Comparison of ENCODE assay signal across 35 cellular contexts in genomic region chr4:46219872-46220271, GRCh38.
"Had no signal": no experiment of that assay in that cellular context is flagged by ENCODE, and none has a peak within 500 bp of the region (broad histone marks: within the 10 kb centered on the region; RNA-seq: fewer than 3 reads in every experiment).

No MANE protein-coding gene starts in this region.

- H3K4me2 ChIP-seq: KMS-11 had no signal

- H3K4me3 ChIP-seq: MG63 had no signal

- H3K27me3 ChIP-seq: MG63 had no signal

- H3K9me3 ChIP-seq: MG63 had no signal

- DNase-seq: Karpas-422, Kasumi-1, MG63, MM.1S, MV-4-11, NCI-H1048, NCI-H1092, NCI-H1092 treated with DMSO at 0.1 percent for 48 hours, NCI-H1105, NCI-H1105 treated with DMSO at 0.1 percent for 48 hours, NCI-H1417, NCI-H1417 treated with DMSO at 0.1 percent for 48 hours, NCI-H1436, NCI-H1436 treated with DMSO at 0.1 percent for 48 hours, NCI-H146, NCI-H1694, NCI-H1694 treated with DMSO at 0.1 percent for 48 hours, NCI-H187, NCI-H187 treated with DMSO at 0.1 percent for 48 hours, NCI-H1930, NCI-H2029, NCI-H2029 treated with DMSO at 0.1 percent for 48 hours, NCI-H2081, NCI-H2081 treated with DMSO at 0.1 percent for 48 hours, NCI-H2107, NCI-H2171, NCI-H2171 treated with DMSO at 0.1 percent for 48 hours, NCI-H2227 treated with DMSO at 0.1 percent for 48 hours, NCI-H226, NCI-H345, NCI-H446, NCI-H446 treated with DMSO at 0.1 percent for 48 hours, NCI-H510A, NCI-H510A treated with DMSO at 0.1 percent for 48 hours had no signal

- H3K27ac ChIP-seq: KMS-11 had no signal

- H3K9ac ChIP-seq: KMS-11 had no signal

- H3K36me3 ChIP-seq: MG63 had no signal
